8 cellular contexts compared by ENCODE assay signal in the genomic region with DNA sequence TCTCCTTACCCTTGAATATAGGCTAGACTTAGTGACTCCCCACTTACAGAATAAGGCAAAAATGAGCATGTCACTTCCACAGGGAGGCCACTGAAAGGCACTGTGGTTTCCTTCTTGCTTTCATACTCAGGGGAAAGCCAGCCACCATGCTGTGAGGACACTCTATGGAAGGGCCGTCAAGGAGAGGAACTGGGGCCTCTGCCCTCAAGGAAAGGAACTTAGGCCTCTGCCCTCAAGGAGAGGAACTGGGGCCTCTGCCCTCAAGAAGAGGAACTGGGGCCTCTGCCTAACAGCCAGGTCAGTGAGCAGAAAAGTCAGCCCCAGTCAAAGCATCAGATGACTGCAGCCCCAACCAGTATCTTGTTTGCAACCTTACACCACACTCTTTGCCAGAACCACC. TPM values are rescaled to one million over a fixed set of nuclear protein-coding genes. Genes with fewer than 3 reads are reported as not detected.
A peak's percentile ranks its signal among the peaks of the same experiment; 100 is the strongest.
DNase-seq lines count a peak whose midpoint lies in the region; ATAC-seq and TF ChIP-seq lines count a peak whose summit lies in the region.

No MANE protein-coding gene starts in this region.

- no peaks in the 10 kb centered on the region for H3K27me3 Mint-ChIP-seq in activated T-helper 2 cell treated with anti-CD3 and anti-CD28 coated beads, Interferon-gamma antibody, Interleukin-2, Interleukin-4, amounts not matched to agents 10 μg/mL and 5 μg/mL and 100 μg/mL, durations not matched to agents 14 hours and 24 hours and 36 hours (ENCODE audit: low read depth)
- no peaks in the 10 kb centered on the region for H3K27me3 Mint-ChIP-seq in stimulated activated naive B cell treated with anti-CD40 and anti-IgM and Interleukin-4, amounts not matched to agents 10 μg/mL and 1 μg/mL and 100 μg/mL, for 72 hours

- peaks cover 14% of the 10 kb centered on the region for H3K4me1 Mint-ChIP-seq in activated T-helper 2 cell treated with anti-CD3 and anti-CD28 coated beads, Interferon-gamma antibody, Interleukin-2, Interleukin-4, amounts not matched to agents 10 μg/mL and 5 μg/mL and 100 μg/mL, durations not matched to agents 14 hours and 24 hours and 36 hours (ENCODE audit: low read depth)
- peaks cover 11 to 28% of the 10 kb centered on the region in 2 donors for H3K4me1 Mint-ChIP-seq in stimulated activated naive B cell treated with anti-CD40 and anti-IgM and Interleukin-4, amounts not matched to agents 10 μg/mL and 1 μg/mL and 100 μg/mL, for 72 hours

- no peaks in the 10 kb centered on the region for H3K27me3 ChIP-seq in H7 (ENCODE audit: control insufficient read depth, insufficient read depth, low read length)

- no peak overlapping the region for H3K4me3 ChIP-seq in H7 (ENCODE audit: insufficient read depth, low read depth, low read length)

- H3K36me3 Mint-ChIP-seq in activated T-helper 2 cell treated with anti-CD3 and anti-CD28 coated beads, Interferon-gamma antibody, Interleukin-2, Interleukin-4, amounts not matched to agents 10 μg/mL and 5 μg/mL and 100 μg/mL, durations not matched to agents 14 hours and 24 hours and 36 hours (ENCODE audit: low read depth): peaks cover 61% of the 10 kb centered on the region
- H3K36me3 Mint-ChIP-seq in stimulated activated naive B cell treated with anti-CD40 and anti-IgM and Interleukin-4, amounts not matched to agents 10 μg/mL and 1 μg/mL and 100 μg/mL, for 72 hours: peaks cover 38 to 72% of the 10 kb centered on the region in 2 donors

- H3K9me3 Mint-ChIP-seq in activated T-helper 2 cell treated with anti-CD3 and anti-CD28 coated beads, Interferon-gamma antibody, Interleukin-2, Interleukin-4, amounts not matched to agents 10 μg/mL and 5 μg/mL and 100 μg/mL, durations not matched to agents 14 hours and 24 hours and 36 hours: no peaks in the 10 kb centered on the region
- no peaks in the 10 kb centered on the region for H3K9me3 Mint-ChIP-seq in stimulated activated naive B cell treated with anti-CD40 and anti-IgM and Interleukin-4, amounts not matched to agents 10 μg/mL and 1 μg/mL and 100 μg/mL, for 72 hours

- intact Hi-C loops in activated T-helper 2 cell treated with anti-CD3 and anti-CD28 coated beads, Interferon-gamma antibody, Interleukin-2, Interleukin-4, amounts not matched to agents 10 μg/mL and 5 μg/mL and 100 μg/mL, durations not matched to agents 14 hours and 24 hours and 36 hours (cut with micrococcal nuclease): loop anchor here (2.0 kb wide), 1 partner anchor 38 kb away; a partner anchor contains a TSS

- ATAC-seq in GM21360 (IDR thresholded peaks at IDR 0.05; ENCODE audit: unreplicated experiment) (peak; percentile 96), HG03558 (IDR thresholded peaks at IDR 0.05; ENCODE audit: extremely low read depth, unreplicated experiment) (peak; percentile 75)
- peak; percentile 99 for ATAC-seq in stimulated activated naive B cell treated with anti-CD40 and anti-IgM and Interleukin-4, amounts not matched to agents 10 μg/mL and 1 μg/mL and 100 μg/mL, for 72 hours (replicated peaks)

- peak; percentile 16 for TF ChIP-seq CTCF in GM12873 (IDR thresholded peaks at IDR 0.05; ENCODE audit: insufficient read depth, low read depth, low read length, missing control alignments)

- H3K27ac Mint-ChIP-seq in activated T-helper 2 cell treated with anti-CD3 and anti-CD28 coated beads, Interferon-gamma antibody, Interleukin-2, Interleukin-4, amounts not matched to agents 10 μg/mL and 5 μg/mL and 100 μg/mL, durations not matched to agents 14 hours and 24 hours and 36 hours: peak overlapping the region; percentile 65
- peak overlapping the region; percentile 63 for H3K27ac Mint-ChIP-seq in stimulated activated naive B cell treated with anti-CD40 and anti-IgM and Interleukin-4, amounts not matched to agents 10 μg/mL and 1 μg/mL and 100 μg/mL, for 72 hours

- no peak overlapping the region for H3K4me3 Mint-ChIP-seq in activated T-helper 2 cell treated with anti-CD3 and anti-CD28 coated beads, Interferon-gamma antibody, Interleukin-2, Interleukin-4, amounts not matched to agents 10 μg/mL and 5 μg/mL and 100 μg/mL, durations not matched to agents 14 hours and 24 hours and 36 hours (ENCODE audit: low read depth)
- H3K4me3 Mint-ChIP-seq in stimulated activated naive B cell treated with anti-CD40 and anti-IgM and Interleukin-4, amounts not matched to agents 10 μg/mL and 1 μg/mL and 100 μg/mL, for 72 hours: peak overlapping the region; percentile 7 to 17

- no peak for DNase-seq in activated T-helper 2 cell treated with anti-CD3 and anti-CD28 coated beads, Interferon-gamma antibody, Interleukin-2, Interleukin-4, amounts not matched to agents 10 μg/mL and 5 μg/mL and 100 μg/mL, durations not matched to agents 14 hours and 24 hours and 36 hours (ENCODE audit: low spot score)
- peak; percentile 77 for DNase-seq in stimulated activated naive B cell treated with anti-CD40 and anti-IgM and Interleukin-4, amounts not matched to agents 10 μg/mL and 1 μg/mL and 100 μg/mL, for 72 hours
- DNase-seq in H7: no peak
- no peak for DNase-seq in foreskin melanocyte
- DNase-seq in activated CD4-positive, alpha-beta T cell treated with anti-CD3 and anti-CD28 coated beads, Interleukin-2, amount 50 U/mL, for 1 hour: no peak

- H3K36me3 ChIP-seq in H7 (replicated peaks; ENCODE audit: control insufficient read depth, insufficient read depth, low read length): peaks cover 11% of the 10 kb centered on the region

RNA-seq across cellular contexts. Expression of a gene that starts 30.1 kb away (rescaled TPM):
- total RNA-seq in activated T-helper 2 cell treated with anti-CD3 and anti-CD28 coated beads, Interferon-gamma antibody, Interleukin-2, Interleukin-4, amounts not matched to agents 10 μg/mL and 5 μg/mL and 100 μg/mL, durations not matched to agents 14 hours and 24 hours and 36 hours: 90.4 and 90.5 TPM in 2 replicates
- 67.5 and 76.8 TPM in 2 replicates for total RNA-seq in H7 (2014; rRNA removed; shearing (Covaris generic))

RNA-seq across cellular contexts. Expression of a gene that starts 30.5 kb away (rescaled TPM):
- 56.2 and 56.8 TPM in 2 replicates for total RNA-seq in activated T-helper 2 cell treated with anti-CD3 and anti-CD28 coated beads, Interferon-gamma antibody, Interleukin-2, Interleukin-4, amounts not matched to agents 10 μg/mL and 5 μg/mL and 100 μg/mL, durations not matched to agents 14 hours and 24 hours and 36 hours
- 68.6 and 90.2 TPM in 2 replicates for total RNA-seq in H7 (2014; rRNA removed; shearing (Covaris generic))

RNA-seq across cellular contexts. Expression of a gene that starts 37.7 kb away (rescaled TPM):
- 45.6 and 46.9 TPM in 2 replicates for total RNA-seq in activated T-helper 2 cell treated with anti-CD3 and anti-CD28 coated beads, Interferon-gamma antibody, Interleukin-2, Interleukin-4, amounts not matched to agents 10 μg/mL and 5 μg/mL and 100 μg/mL, durations not matched to agents 14 hours and 24 hours and 36 hours
- 10.0 and 13.4 TPM in 2 replicates for total RNA-seq in H7 (2014; rRNA removed; shearing (Covaris generic))
